ENCODE assay signal across 14 cellular contexts in genomic region chr10:91891285-91892001, GRCh38. TPM values are rescaled to one million over a fixed set of nuclear protein-coding genes. Genes with fewer than 3 reads are reported as not detected.
DNase-seq lines count a peak whose midpoint lies in the region; ATAC-seq and TF ChIP-seq lines count a peak whose summit lies in the region.
"Had no signal": no experiment of that assay in that cellular context is flagged by ENCODE, and none has a peak within 500 bp of the region (broad histone marks: within the 10 kb centered on the region; RNA-seq: fewer than 3 reads in every experiment).

No MANE protein-coding gene starts in this region.

- H3K9ac ChIP-seq in Loucy (ENCODE audit: low read depth, low read length, poor library complexity, severe bottlenecking), result no peak overlapping the region
- H3K9ac ChIP-seq: BLaER1 treated with 17β-estradiol and CSF1 and Interleukin-3, amounts not matched to agents 10 nM and 100 nM had no signal

- 0 out of 2 replicates have a peak overlapping the region, but pooled peaks have one; percentile 46 for H2AFZ ChIP-seq in Loucy (ENCODE audit: low read length)

- ATAC-seq in right lobe of liver, result peak in 3 of 4 donors; percentile 14 to 90 (median 47)
- ATAC-seq: activated T-cell treated with anti-CD3 and anti-CD28 coated beads, Interleukin-2, amount 50 U/mL, for 72 hours had no signal

- DNase-seq in Caki2 (ENCODE audit: low read depth) (peak; percentile 26), brain pericyte (ENCODE audit: low read depth, low spot score) (peak; percentile 34), right lobe of liver (no peak), NCI-H510A (lab: John Stamatoyannopoulos, UW) (no peak), H4 (ENCODE audit: low spot score) (no peak), hypothalamus (lab: John Stamatoyannopoulos, UW) (no peak), coronary artery (ENCODE audit: low spot score) (no peak)
- DNase-seq: activated T-cell treated with anti-CD3 and anti-CD28 coated beads, Interleukin-2, amount 50 U/mL, for 72 hours; esophagus squamous epithelium; immature natural killer cell; NCI-H1417; NCI-H774 had no signal

- no peak for TF ChIP-seq POLR2A in right lobe of liver (IDR thresholded peaks at IDR 0.05)

- in situ Hi-C loops in Caki2 (cut with HindIII; ENCODE audit: low pct_unique_long_range_greater_than_20kb, low sequenced_read_pairs), result no loop called here

- H4K20me1 ChIP-seq in Loucy (ENCODE audit: insufficient read depth, low read length, poor library complexity, severe bottlenecking), result no peaks in the 10 kb centered on the region
- H4K20me1 ChIP-seq: BLaER1 treated with 17β-estradiol and CSF1 and Interleukin-3, amounts not matched to agents 10 nM and 100 nM had no signal

- H3K79me2 ChIP-seq in Loucy (ENCODE audit: insufficient read depth, low read length), result no peaks in the 10 kb centered on the region

- H3K27me3 ChIP-seq in Loucy (ENCODE audit: insufficient read depth, low read length, poor library complexity, severe bottlenecking) (no peaks in the 10 kb centered on the region), right lobe of liver (no peaks in the 10 kb centered on the region)

- TF ChIP-seq CTCF in Loucy (conservative IDR thresholded peaks at IDR 0.05; ENCODE audit: low read length), result no peak
- TF ChIP-seq CTCF in right lobe of liver (IDR thresholded peaks at IDR 0.05), result no peak
- no peak for TF ChIP-seq CTCF in coronary artery (IDR thresholded peaks at IDR 0.05)

- H3K36me3 ChIP-seq in Loucy (ENCODE audit: insufficient read depth, low read length) (no peaks in the 10 kb centered on the region), right lobe of liver (no peaks in the 10 kb centered on the region)
- H3K36me3 ChIP-seq: BLaER1 treated with 17β-estradiol and CSF1 and Interleukin-3, amounts not matched to agents 10 nM and 100 nM; esophagus squamous epithelium had no signal

- H3K4me1 ChIP-seq in Loucy (ENCODE audit: insufficient read depth, low read length, poor library complexity, severe bottlenecking) (peaks cover 4% of the 10 kb centered on the region), right lobe of liver (peaks cover 0 to 10% (median 5%) of the 10 kb centered on the region in 4 donors)

- intact Hi-C loops in right lobe of liver (cut with DNase I), result no loop called here

- H3K27ac ChIP-seq in right lobe of liver (no peak overlapping the region), coronary artery (no peak overlapping the region)
- H3K27ac ChIP-seq: BLaER1 treated with 17β-estradiol and CSF1 and Interleukin-3, amounts not matched to agents 10 nM and 100 nM; esophagus squamous epithelium had no signal

- H3K9me3 ChIP-seq in Loucy (ENCODE audit: insufficient read depth, low read depth, low read length) (no peaks in the 10 kb centered on the region), right lobe of liver (no peaks in the 10 kb centered on the region)
- H3K9me3 ChIP-seq: esophagus squamous epithelium had no signal

- H3K4me3 ChIP-seq in Loucy (ENCODE audit: low read length, poor library complexity, severe bottlenecking), result no peak overlapping the region
- H3K4me3 ChIP-seq in right lobe of liver, result no peak overlapping the region
- H3K4me3 ChIP-seq in coronary artery, result no peak overlapping the region
- H3K4me3 ChIP-seq: BLaER1 treated with 17β-estradiol and CSF1 and Interleukin-3, amounts not matched to agents 10 nM and 100 nM; esophagus squamous epithelium had no signal

- no peak overlapping the region for H3K4me2 ChIP-seq in Loucy (ENCODE audit: low read depth, low read length, poor library complexity, severe bottlenecking)
- H3K4me2 ChIP-seq: BLaER1 treated with 17β-estradiol and CSF1 and Interleukin-3, amounts not matched to agents 10 nM and 100 nM had no signal

- no peaks in the 10 kb centered on the region for H3F3A ChIP-seq in Loucy (ENCODE audit: low read depth)

- no peaks in the 10 kb centered on the region for H3K9me2 ChIP-seq in Loucy (replicated peaks; ENCODE audit: low read depth, low read length)

- 100% methylated on average over 1 of the region's 1 CpG for WGBS in right lobe of liver (ENCODE audit: insufficient coverage, low coverage, low lambda C conversion rate, missing lambda C conversion rate)

RNA-seq across cellular contexts. Expression of gene FGFBP3, which starts 17.8 kb away (rescaled TPM):
- total RNA-seq in Caki2 (2014; rRNA removed; shearing (Covaris generic); ENCODE audit: low replicate concordance), result 1.2 and 2.9 TPM in 2 replicates
- total RNA-seq in right lobe of liver, result under 1 TPM in 5 of 6 experiments, not detected in 1; 0.10 to 0.55 (median 0.20) TPM
- 0.21 and 0.45 TPM in 2 replicates for total RNA-seq in H4 (2014; rRNA removed; shearing (Covaris generic))

RNA-seq across cellular contexts. Expression of gene BTAF1, which starts 32.1 kb away (rescaled TPM):
- 4.4 and 6.6 TPM in 2 replicates for total RNA-seq in Caki2 (2014; rRNA removed; shearing (Covaris generic); ENCODE audit: low replicate concordance)
- total RNA-seq in right lobe of liver, result 10 to 100 TPM; 13.4 to 20.3 (median 17.4) TPM
- total RNA-seq in H4 (2014; rRNA removed; shearing (Covaris generic)), result 13.2 and 14.1 TPM in 2 replicates

Comparison
In these comparisons a context has a peak if more than half of its experiments do, and no peak if none do; other contexts are left out.
1. DNase-seq: peak in Caki2 (single experiment) and brain pericyte (single experiment); none in right lobe of liver (0 of 3), NCI-H510A (single experiment), H4 (single experiment), hypothalamus (0 of 51) and coronary artery (single experiment).